9 cellular contexts compared by ENCODE assay signal in the genomic region with DNA sequence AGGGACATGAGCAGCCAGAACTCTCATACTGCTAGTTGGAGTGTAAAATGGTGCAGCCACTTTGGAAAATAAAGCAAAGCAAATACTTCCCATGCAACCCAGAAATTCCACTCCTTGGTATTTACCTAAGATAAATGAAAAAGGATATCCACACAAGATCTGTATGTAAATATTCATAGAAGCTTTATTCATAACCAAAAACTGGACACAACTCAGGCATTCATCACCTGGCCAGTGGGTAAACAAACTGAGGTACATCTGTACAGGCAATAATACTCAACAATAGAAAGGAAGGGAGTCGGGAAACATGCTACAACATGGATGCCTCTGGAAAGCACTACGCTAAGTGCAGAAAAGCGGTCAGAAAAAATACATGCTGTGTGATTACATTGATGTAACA. TPM values are rescaled to one million over a fixed set of nuclear protein-coding genes. Genes with fewer than 3 reads are reported as not detected.
"Had no signal": no experiment of that assay in that cellular context is flagged by ENCODE, and none has a peak within 500 bp of the region (broad histone marks: within the 10 kb centered on the region; RNA-seq: fewer than 3 reads in every experiment).

No MANE protein-coding gene starts in this region.

- FAIRE-seq: G401.6, GM12878, GM12891, GM12892, GM18507, GM19239 had no signal

- ATAC-seq: GM12878 had no signal

- H3K4me3 ChIP-seq: GM12878 had no signal

- DNase-seq: GDM1, GF-D8 had no signal

RNA-seq across cellular contexts. Expression of gene LOXHD1, which starts 2.5 kb away (rescaled TPM):
- total RNA-seq: G401, GM12878 had no signal
- polyA plus RNA-seq: GM12878 had no signal
